23 cellular contexts compared by ENCODE assay signal in the genomic region with DNA sequence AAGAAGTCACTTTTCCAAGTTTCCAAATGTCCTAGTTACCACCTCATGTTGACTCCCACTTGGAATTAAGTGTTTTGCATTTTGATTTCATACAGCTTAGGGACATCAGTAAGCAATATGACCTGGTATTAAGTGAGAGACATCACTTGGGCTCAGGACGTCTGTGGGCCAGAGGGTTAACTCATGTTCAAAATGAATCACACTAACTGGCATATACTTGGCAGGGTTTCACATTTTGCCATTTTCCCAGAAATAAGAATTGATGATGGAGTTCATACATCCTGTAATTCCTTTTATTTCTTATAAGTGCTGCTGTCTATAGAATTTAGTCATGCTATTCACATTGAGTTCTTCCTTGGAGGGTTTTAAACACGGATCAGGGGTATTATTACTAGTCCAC.
"Had no signal": no experiment of that assay in that cellular context is flagged by ENCODE, and none has a peak within 500 bp of the region (broad histone marks: within the 10 kb centered on the region; RNA-seq: fewer than 3 reads in every experiment).

No MANE protein-coding gene starts in this region.

- H3K27me3 Mint-ChIP-seq: IgD-negative memory B cell, T-helper 17 cell had no signal

- FAIRE-seq: HTR-8/SVneo, K562 had no signal

- DNase-seq: MM.1S; NCI-H1092 treated with DMSO at 0.1 percent for 48 hours; NCI-H1436; NCI-H187; NCI-H2029 treated with DMSO at 0.1 percent for 48 hours; NCI-H2107; NCI-H345; NCI-H446 treated with DMSO at 0.1 percent for 48 hours; NCI-H510A treated with DMSO at 0.1 percent for 48 hours; NCI-H526; NCI-H748 treated with DMSO at 0.1 percent for 48 hours; NK-92 treated with Interleukin-12 subunit alpha and Interleukin-12 subunit beta, amount 100 ng/mL, for 24 hours; PC-3; SIG-M5; T-helper 1 cell; T-helper 17 cell had no signal

- H3K4me1 Mint-ChIP-seq: IgD-negative memory B cell, T-helper 17 cell had no signal

- H3K27ac Mint-ChIP-seq: IgD-negative memory B cell, T-helper 17 cell had no signal

- H3K27me3 ChIP-seq: SJSA1 had no signal

- H3K4me3 ChIP-seq: K562, SJSA1, SK-N-MC had no signal

- H3K36me3 Mint-ChIP-seq: IgD-negative memory B cell had no signal

- H3K36me3 ChIP-seq: SJSA1 had no signal

- H3K9me3 ChIP-seq: SJSA1 had no signal

- H3K27ac ChIP-seq: HL-60, KMS-11, SJSA1, SK-N-MC had no signal

- H3K4me1 ChIP-seq: SJSA1 had no signal

- H3K4me3 Mint-ChIP-seq: IgD-negative memory B cell, T-helper 17 cell had no signal
